In the genomic region with DNA sequence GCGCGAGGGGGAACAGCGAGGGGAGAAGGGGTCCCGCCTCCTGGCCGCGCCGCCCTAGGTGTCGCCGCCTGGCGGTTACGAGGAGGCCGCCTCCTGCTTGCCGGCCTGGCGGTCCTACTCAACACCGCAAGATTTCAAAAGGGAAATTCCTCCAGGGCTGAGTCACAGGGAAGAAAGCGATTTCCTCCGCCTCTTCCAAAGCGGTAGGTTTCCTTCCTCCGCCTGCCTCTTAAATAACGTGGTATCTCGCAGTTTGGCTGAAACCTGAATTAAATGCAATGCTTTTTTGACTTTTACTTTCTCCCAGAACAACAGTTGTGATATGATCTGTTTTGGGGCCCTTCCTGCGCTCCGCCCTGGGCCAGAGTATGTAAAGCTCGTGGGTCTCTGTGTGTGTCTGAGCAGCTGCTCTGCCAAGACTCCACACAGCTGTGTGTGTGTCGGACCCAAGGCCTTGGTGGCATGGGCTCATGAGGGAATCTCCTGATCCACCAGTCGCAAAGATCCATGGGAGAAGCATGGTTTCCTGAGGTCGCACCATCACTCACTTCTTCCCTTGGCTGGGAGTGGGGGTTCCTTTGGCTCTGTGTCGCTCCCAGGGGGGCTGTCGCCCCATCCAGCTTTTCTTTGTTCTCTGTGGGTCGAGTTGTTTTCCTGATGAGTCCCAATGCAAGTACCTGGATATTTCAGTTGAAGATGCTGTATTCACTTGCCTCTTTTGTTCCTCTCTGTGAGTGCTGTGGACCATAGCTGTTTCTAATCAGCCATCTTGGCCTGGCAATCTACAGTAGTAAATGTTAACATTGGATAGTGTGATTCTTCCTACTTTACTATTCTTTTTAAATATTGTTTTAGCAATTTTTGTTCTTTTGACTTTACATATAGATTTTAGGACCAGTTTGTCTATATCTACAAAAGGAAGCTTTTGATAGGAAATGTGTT, we compare ENCODE assay signal across 8 cellular contexts. TPM values are rescaled to one million over a fixed set of nuclear protein-coding genes. Genes with fewer than 3 reads are reported as not detected.
DNase-seq lines count a peak whose midpoint lies in the region; ATAC-seq and TF ChIP-seq lines count a peak whose summit lies in the region.

No MANE protein-coding gene starts in this region.

- peak overlapping the region; percentile 77 for H2AFZ ChIP-seq in Karpas-422 (ENCODE audit: low read length)

- WGBS in liver = 18% methylated on average over 30 of the region's 30 CpGs

- peaks cover 2% of the 10 kb centered on the region; the same call in 1 of the 2 replicates for H3K79me2 ChIP-seq in Karpas-422 (ENCODE audit: low read length)

- no peaks in the 10 kb centered on the region for H3K9me2 ChIP-seq in Karpas-422 (replicated peaks; ENCODE audit: insufficient read depth, low read length)

- H3K9me3 ChIP-seq in Karpas-422 (ENCODE audit: low read length) = no peaks in the 10 kb centered on the region
- H3K9me3 ChIP-seq in duodenal mucosa (ENCODE audit: control insufficient read depth in 1 of 2, low read length in 2 of 2) = no peaks in the 10 kb centered on the region
- no peaks in the 10 kb centered on the region for H3K9me3 ChIP-seq in liver (ENCODE audit: control insufficient read depth in 4 of 4, low read length in 3 of 4)

- H4K20me1 ChIP-seq in Karpas-422 (ENCODE audit: insufficient read depth, low read depth, low read length) = no peaks in the 10 kb centered on the region

- H3K9ac ChIP-seq in Karpas-422 (ENCODE audit: low read length) (peak overlapping the region; percentile 67), duodenal mucosa (ENCODE audit: low read depth in 1 of 2, low read length in 2 of 2) (peak overlapping the region in 1 of 2 donors; percentile 8), liver (ENCODE audit: low read depth in 1 of 2, low read length in 2 of 2) (no peak overlapping the region)

- peak; percentile 35 for TF ChIP-seq CTCF in liver (IDR thresholded peaks at IDR 0.05; ENCODE audit: low read depth, low read length, missing input control)

- H3K27ac ChIP-seq in Karpas-422 (ENCODE audit: low read length) (peak overlapping the region; percentile 8; the same call in 1 of the 2 replicates), duodenal mucosa (ENCODE audit: low read depth, low read length) (peak overlapping the region; percentile 34), liver (ENCODE audit: low read depth in 1 of 2, low read length in 2 of 2) (peak overlapping the region; percentile 38 to 64)

- H3K4me3 ChIP-seq in Karpas-422 (ENCODE audit: low read length) = peak overlapping the region; percentile 69
- peak overlapping the region; percentile 7 to 57 for H3K4me3 ChIP-seq in duodenal mucosa (ENCODE audit: low read depth in 1 of 2, low read length in 2 of 2)
- H3K4me3 ChIP-seq in liver (ENCODE audit: low read depth in 1 of 3, low read length in 3 of 3) = no peak overlapping the region

- DNase-seq in Karpas-422 (peak; percentile 81), NCI-H2107 treated with DMSO at 0.1 percent for 48 hours (lab: John Stamatoyannopoulos, UW; ENCODE audit: unreplicated experiment) (no peak), NCI-H146 treated with DMSO at 0.1 percent for 48 hours (lab: John Stamatoyannopoulos, UW; ENCODE audit: unreplicated experiment) (no peak)
- peak; percentile 49 to 61 for DNase-seq in activated CD4-positive, alpha-beta T cell treated with anti-CD3 and anti-CD28 coated beads, Interleukin-2, amount 50 U/mL, for 4 hours
- peak; percentile 81 for DNase-seq in stimulated activated CD4-positive, alpha-beta T cell treated with anti-CD3 and anti-CD28 coated beads, Interleukin-4, amount 100 ng/mL, for 24 hours

- peak; percentile 41 to 63 for TF ChIP-seq RAD21 in liver (IDR thresholded peaks at IDR 0.05)

- peak; percentile 75 for ATAC-seq in GM18498 (IDR thresholded peaks at IDR 0.05; ENCODE audit: unreplicated experiment)

- H3K4me2 ChIP-seq in Karpas-422 (ENCODE audit: low read depth, low read length, poor library complexity, severe bottlenecking) = peak overlapping the region; percentile 78

- peaks cover 24% of the 10 kb centered on the region for H3K4me1 ChIP-seq in Karpas-422 (ENCODE audit: low read length)
- H3K4me1 ChIP-seq in duodenal mucosa (ENCODE audit: control insufficient read depth in 1 of 2, insufficient read depth in 2 of 2, low read length in 2 of 2) = peaks cover 3 to 5% of the 10 kb centered on the region in 2 donors
- H3K4me1 ChIP-seq in liver (ENCODE audit: control insufficient read depth in 4 of 4, insufficient read depth in 4 of 4, low read length in 3 of 4) = no peaks in the 10 kb centered on the region

- no peaks in the 10 kb centered on the region for H3K27me3 ChIP-seq in Karpas-422 (ENCODE audit: low read length)
- H3K27me3 ChIP-seq in duodenal mucosa (ENCODE audit: control insufficient read depth in 1 of 2, insufficient read depth in 2 of 2, low read length in 2 of 2) = no peaks in the 10 kb centered on the region
- H3K27me3 ChIP-seq in liver (ENCODE audit: control insufficient read depth in 4 of 4, insufficient read depth in 4 of 4, low read length in 3 of 4) = peaks cover 0 to 9% (median 3%) of the 10 kb centered on the region in 4 donors

- H3K36me3 ChIP-seq in Karpas-422 (ENCODE audit: insufficient read depth, low read length) = no peaks in the 10 kb centered on the region
- no peaks in the 10 kb centered on the region for H3K36me3 ChIP-seq in duodenal mucosa (ENCODE audit: control insufficient read depth in 1 of 2, insufficient read depth in 2 of 2, low read length in 2 of 2)
- H3K36me3 ChIP-seq in liver (ENCODE audit: control insufficient read depth in 4 of 4, insufficient read depth in 3 of 4, low read depth in 1 of 4, low read length in 3 of 4) = no peaks in the 10 kb centered on the region

TF ChIP-seq in liver, 16 proteins besides CTCF, POLR2A, EP300 and RAD21:
- TF ChIP-seq EGR1 (IDR thresholded peaks at IDR 0.05; ENCODE audit: low read depth in 2 of 2) (no peak), JUND (IDR thresholded peaks at IDR 0.05) (peak; percentile 41 to 60)
- TF ChIP-seq, protein P1, sequence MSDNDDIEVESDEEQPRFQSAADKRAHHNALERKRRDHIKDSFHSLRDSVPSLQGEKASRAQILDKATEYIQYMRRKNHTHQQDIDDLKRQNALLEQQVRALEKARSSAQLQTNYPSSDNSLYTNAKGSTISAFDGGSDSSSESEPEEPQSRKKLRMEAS (IDR thresholded peaks at IDR 0.05) = peak; percentile 40

RNA-seq across cellular contexts. Expression of a gene that starts 31.6 kb away (rescaled TPM):
- 1.5 and 5.2 TPM in 2 replicates for total RNA-seq in Karpas-422 (2014; rRNA removed; shearing (Covaris generic); ENCODE audit: low replicate concordance)
- 10 to 100 TPM in 1 of 2 donors, 1 to 10 TPM in 1; 2.6 to 15.1 TPM for total RNA-seq in liver
- polyA plus RNA-seq in liver = 10 to 100 TPM in 1 of 2 donors, 1 to 10 TPM in 1; 7.3 to 10.4 TPM

Comparison
In these comparisons a context has a peak if more than half of its experiments do, and no peak if none do; other contexts are left out.
1. DNase-seq: peak in Karpas-422 (single experiment), activated CD4-positive, alpha-beta T cell treated with anti-CD3 and anti-CD28 coated beads, Interleukin-2, amount 50 U/mL, for 4 hours (2 of 2) and stimulated activated CD4-positive, alpha-beta T cell treated with anti-CD3 and anti-CD28 coated beads, Interleukin-4, amount 100 ng/mL, for 24 hours (single experiment); none in NCI-H2107 treated with DMSO at 0.1 percent for 48 hours (single experiment) and NCI-H146 treated with DMSO at 0.1 percent for 48 hours (single experiment).
2. H3K4me3 ChIP-seq: peak in Karpas-422 (single experiment) and duodenal mucosa (2 of 2); none in liver (0 of 3).
3. Peak in every context shown above with its lines, with median percentiles within 50 percentile points of each other: H3K27ac ChIP-seq.